Comparison of ENCODE assay signal across 16 cellular contexts in the genomic region with DNA sequence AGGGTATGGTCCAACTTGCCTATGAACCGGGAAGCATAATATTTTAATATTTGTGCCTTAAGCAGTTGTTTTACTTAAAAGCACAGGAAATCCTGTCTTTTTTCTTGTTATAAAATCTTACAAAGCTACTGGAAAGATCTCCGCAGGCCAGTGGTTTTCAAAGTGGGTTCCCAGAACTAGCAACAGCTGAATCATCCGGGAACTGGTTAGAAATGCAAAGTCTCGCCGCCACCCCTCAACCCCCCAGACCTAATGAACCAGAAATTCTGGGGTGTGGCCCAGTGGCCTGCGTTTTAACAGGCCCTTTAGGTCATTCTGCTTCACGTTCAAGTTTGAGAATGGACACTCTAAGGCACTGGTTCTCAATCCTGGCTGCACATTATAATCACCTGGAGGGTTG.
A peak's percentile ranks its signal among the peaks of the same experiment; 100 is the strongest.
DNase-seq lines count a peak whose midpoint lies in the region; ATAC-seq and TF ChIP-seq lines count a peak whose summit lies in the region.
"Had no signal": no experiment of that assay in that cellular context is flagged by ENCODE, and none has a peak within 500 bp of the region (broad histone marks: within the 10 kb centered on the region; RNA-seq: fewer than 3 reads in every experiment).

No MANE protein-coding gene starts in this region.

- 81% methylated on average over 4 of the region's 7 CpGs; no CpG with 5 or more reads in 1 of the 2 experiments for WGBS in IMR-90 (ENCODE audit: extremely low coverage in 2 of 2, insufficient read length in 1 of 2), 2 experiments
- WGBS in sigmoid colon, 2 donors = 74 to 90% methylated on average over 7 of the region's 7 CpGs

- H3K9ac ChIP-seq in IMR-90 (ENCODE audit: low read depth, low read length) = no peak overlapping the region
- H3K9ac ChIP-seq: BLaER1 had no signal

- no peak overlapping the region for H2BK5ac ChIP-seq in IMR-90 (ENCODE audit: low read depth, low read length, poor library complexity, severe bottlenecking)

- H3K79me1 ChIP-seq in IMR-90 (ENCODE audit: low read depth in 1 of 2, low read length in 2 of 2) = peaks cover 13 to 38% of the 10 kb centered on the region in 2 experiments

- no peaks in the 10 kb centered on the region for H3K36me3 ChIP-seq in IMR-90 (ENCODE audit: control insufficient read depth, insufficient read depth, low read length)
- H3K36me3 ChIP-seq in sigmoid colon = no peaks in the 10 kb centered on the region
- H3K36me3 ChIP-seq: BLaER1 had no signal

- no peak overlapping the region for H4K5ac ChIP-seq in IMR-90 (ENCODE audit: low read depth, low read length)

- ATAC-seq in IMR-90 (ENCODE audit: low read depth) (no peak), GM18867 (IDR thresholded peaks at IDR 0.05; ENCODE audit: unreplicated experiment) (no peak)
- ATAC-seq: GM23338 had no signal

- H3K27ac Mint-ChIP-seq in brain (peak overlapping the region in 3 of 5 experiments; percentile 30 to 73 (median 72)), glutamatergic neuron (ENCODE audit: unreplicated experiment) (no peak overlapping the region)
- H3K27ac Mint-ChIP-seq: CD4-positive, CD25-positive, alpha-beta regulatory T cell; GM23338 had no signal

- no peak overlapping the region for H3K18ac ChIP-seq in IMR-90 (ENCODE audit: low read depth, low read length)

- no peak for TF ChIP-seq POLR2A in IMR-90 (IDR thresholded peaks at IDR 0.05; ENCODE audit: low read depth, low read length)
- no peak for TF ChIP-seq POLR2A in sigmoid colon (IDR thresholded peaks at IDR 0.05)

- no peaks in the 10 kb centered on the region for H3K27me3 Mint-ChIP-seq in brain
- no peaks in the 10 kb centered on the region for H3K27me3 Mint-ChIP-seq in glutamatergic neuron (ENCODE audit: unreplicated experiment)
- H3K27me3 Mint-ChIP-seq: CD4-positive, CD25-positive, alpha-beta regulatory T cell had no signal

- TF ChIP-seq RAD21 in IMR-90 (IDR thresholded peaks at IDR 0.05; ENCODE audit: low read length) = no peak

- H2AK9ac ChIP-seq in IMR-90 (replicated peaks; ENCODE audit: low read depth, low read length, poor library complexity) = no peak overlapping the region

- 0 out of 2 replicates have a peak, but pooled peaks cover 5% of the 10 kb centered on the region for H4K20me1 ChIP-seq in IMR-90 (ENCODE audit: insufficient read depth, low read length)
- H4K20me1 ChIP-seq: BLaER1 had no signal

- DNase-seq in IMR-90 (no peak), kidney tubule cell (ENCODE audit: low spot score) (peak; percentile 20), sigmoid colon (no peak), glutamatergic neuron (no peak), NCI-H1417 (lab: John Stamatoyannopoulos, UW) (no peak), C1 segment of cervical spinal cord (lab: John Stamatoyannopoulos, UW) (no peak)
- DNase-seq: 8988T; AML-193; Calu3; CD4-positive, CD25-positive, alpha-beta regulatory T cell; DMS 273 treated with DMSO at 0.1 percent for 48 hours; H7 had no signal

- no peak overlapping the region for H3K4me2 ChIP-seq in IMR-90 (ENCODE audit: low read depth, low read length)
- H3K4me2 ChIP-seq: BLaER1, GM23338 had no signal

- H3K9me3 ChIP-seq in IMR-90 (ENCODE audit: control insufficient read depth, insufficient read depth, low read length) (no peaks in the 10 kb centered on the region), sigmoid colon (no peaks in the 10 kb centered on the region)
- H3K9me3 ChIP-seq: BLaER1 had no signal

- TF ChIP-seq EP300 in sigmoid colon (IDR thresholded peaks at IDR 0.05) = no peak

- H3K14ac ChIP-seq in IMR-90 (replicated peaks; ENCODE audit: low read depth, low read length) = no peak overlapping the region

- no peak overlapping the region for H4K91ac ChIP-seq in IMR-90 (ENCODE audit: insufficient read depth, low read depth, low read length)

- H3K4me1 Mint-ChIP-seq in brain = peaks cover 93% of the 10 kb centered on the region
- H3K4me1 Mint-ChIP-seq in glutamatergic neuron (ENCODE audit: low read depth, unreplicated experiment) = peaks cover 23% of the 10 kb centered on the region
- H3K4me1 Mint-ChIP-seq: CD4-positive, CD25-positive, alpha-beta regulatory T cell had no signal

- TF ChIP-seq CTCF in IMR-90 (conservative IDR thresholded peaks at IDR 0.05; ENCODE audit: low read depth, low read length) (no peak), brain (conservative IDR thresholded peaks at IDR 0.05) (no peak), sigmoid colon (IDR thresholded peaks at IDR 0.05) (no peak), glutamatergic neuron (IDR thresholded peaks at IDR 0.05; ENCODE audit: partially characterized antibody, unreplicated experiment) (no peak)

- H3K9me1 ChIP-seq in IMR-90 (ENCODE audit: insufficient read depth, low read length) = peaks cover 22% of the 10 kb centered on the region

- no peak overlapping the region for H3K23ac ChIP-seq in IMR-90 (ENCODE audit: low read depth, low read length)

- in situ Hi-C loops in IMR-90 (cut with MboI; ENCODE audit: low sequenced_read_pairs) = no loop called here

- H3K4me3 ChIP-seq in IMR-90 (ENCODE audit: insufficient read depth, low read depth, low read length) = no peak overlapping the region
- H3K4me3 ChIP-seq in sigmoid colon = no peak overlapping the region
- H3K4me3 ChIP-seq: BLaER1, GM23338 had no signal

- H3K4me3 Mint-ChIP-seq in brain = peak overlapping the region in 1 of 5 experiments; percentile 38
- no peak overlapping the region for H3K4me3 Mint-ChIP-seq in glutamatergic neuron (ENCODE audit: unreplicated experiment)
- H3K4me3 Mint-ChIP-seq: CD4-positive, CD25-positive, alpha-beta regulatory T cell; GM23338 had no signal

- CTCF ChIA-PET in IMR-90 (lab: Yijun Ruan, JAX) = no interaction called here

- H3K27ac ChIP-seq in IMR-90 (ENCODE audit: insufficient read depth, low read length) (no peak overlapping the region), sigmoid colon (peak overlapping the region; percentile 7 to 90 (median 77))
- H3K27ac ChIP-seq: BLaER1 had no signal

- H2BK120ac ChIP-seq in IMR-90 (ENCODE audit: low read depth, low read length) = 0 out of 2 replicates have a peak overlapping the region, but pooled peaks have one; percentile 36

- peaks cover 0 to 4% (median 0%) of the 10 kb centered on the region in 5 experiments for H3K9me3 Mint-ChIP-seq in brain
- no peaks in the 10 kb centered on the region for H3K9me3 Mint-ChIP-seq in glutamatergic neuron (ENCODE audit: unreplicated experiment)
- H3K9me3 Mint-ChIP-seq: CD4-positive, CD25-positive, alpha-beta regulatory T cell; GM23338 had no signal

- peaks cover 16% of the 10 kb centered on the region for H3K4me1 ChIP-seq in IMR-90 (ENCODE audit: control insufficient read depth, insufficient read depth, low read length)
- peaks cover 0 to 87% (median 68%) of the 10 kb centered on the region in 4 donors for H3K4me1 ChIP-seq in sigmoid colon

- no peak overlapping the region for H2BK15ac ChIP-seq in IMR-90 (ENCODE audit: low read depth, low read length)

- no peak overlapping the region for H3K4ac ChIP-seq in IMR-90 (ENCODE audit: low read depth, low read length)

- intact Hi-C loops in IMR-90 (cut with micrococcal nuclease) = no loop called here
- intact Hi-C loops in sigmoid colon (cut with DNase I) = no loop called here

- no peaks in the 10 kb centered on the region for H3K27me3 ChIP-seq in IMR-90 (ENCODE audit: control insufficient read depth, insufficient read depth, low read length)
- no peaks in the 10 kb centered on the region for H3K27me3 ChIP-seq in sigmoid colon
- H3K27me3 ChIP-seq: BLaER1 had no signal

- H2AK5ac ChIP-seq in IMR-90 (ENCODE audit: low read depth, low read length) = no peak overlapping the region

- no peak overlapping the region for H2AFZ ChIP-seq in IMR-90 (replicated peaks; ENCODE audit: low read length, poor library complexity)
- H2AFZ ChIP-seq: GM23338 had no signal

- dilution Hi-C loops in IMR-90 (cut with HindIII; ENCODE audit: low sequenced_read_pairs, unreplicated experiment) = no loop called here

- H4K8ac ChIP-seq in IMR-90 (ENCODE audit: low read depth in 2 of 2, low read length in 2 of 2) = no peak overlapping the region

- BruUV-seq in IMR-90 (replicated peaks; lab: Mats Ljungman, UMichigan) = no TSS peak

- peaks cover 42% of the 10 kb centered on the region for H3K36me3 Mint-ChIP-seq in brain
- H3K36me3 Mint-ChIP-seq in glutamatergic neuron (ENCODE audit: unreplicated experiment) = no peaks in the 10 kb centered on the region
- H3K36me3 Mint-ChIP-seq: CD4-positive, CD25-positive, alpha-beta regulatory T cell had no signal

- H3K56ac ChIP-seq in IMR-90 (ENCODE audit: extremely low read depth, insufficient read depth, low read length) = no peak overlapping the region

- no peak overlapping the region for H2BK20ac ChIP-seq in IMR-90 (ENCODE audit: low read depth, low read length)

- POLR2A ChIA-PET in IMR-90 (lab: Charles Lee; ENCODE audit: unreplicated experiment) = no interaction called here

TF ChIP-seq in IMR-90, 13 proteins besides CTCF, POLR2A, EP300 and RAD21:
- no peak for TF ChIP-seq MAZ (IDR thresholded peaks at IDR 0.05; ENCODE audit: borderline replicate concordance, low read depth, low read length)
- no peak for TF ChIP-seq BHLHE40 (IDR thresholded peaks at IDR 0.05; ENCODE audit: low read depth, low read length)
- no peak for TF ChIP-seq NFE2L2 (IDR thresholded peaks at IDR 0.05; ENCODE audit: low read depth, low read length)
- no peak for TF ChIP-seq MXI1 (IDR thresholded peaks at IDR 0.05; ENCODE audit: borderline replicate concordance, low read depth, low read length)
- no peak for TF ChIP-seq RCOR1 (IDR thresholded peaks at IDR 0.05; ENCODE audit: insufficient replicate concordance, low read length)
- TF ChIP-seq CHD1 (IDR thresholded peaks at IDR 0.05; ENCODE audit: low read depth, low read length) = no peak
